10 cellular contexts compared by ENCODE assay signal in the genomic region with DNA sequence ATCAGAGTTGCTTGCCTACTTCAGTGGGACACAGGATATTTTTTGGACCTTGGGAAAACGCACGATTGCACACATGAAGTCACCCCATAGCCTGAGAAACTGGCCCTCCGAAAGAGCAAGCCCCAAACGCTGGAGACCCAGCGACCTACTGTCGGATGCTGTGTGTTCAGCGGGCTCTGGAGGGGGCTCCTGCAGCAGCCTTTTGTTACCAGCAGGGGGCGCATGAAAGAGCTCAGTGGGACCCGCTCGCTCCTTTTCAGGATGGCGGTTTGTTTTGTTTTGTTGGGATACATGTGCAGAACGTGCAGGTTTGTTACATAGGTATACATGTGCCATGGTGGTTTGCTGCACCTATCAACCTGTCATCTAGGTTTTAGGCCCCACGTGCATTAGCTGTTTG. TPM values are rescaled to one million over a fixed set of nuclear protein-coding genes. Genes with fewer than 3 reads are reported as not detected.
DNase-seq lines count a peak whose midpoint lies in the region; ATAC-seq, FAIRE-seq and TF ChIP-seq lines count a peak whose summit lies in the region.
"Had no signal": no experiment of that assay in that cellular context is flagged by ENCODE, and none has a peak within 500 bp of the region (broad histone marks: within the 10 kb centered on the region; RNA-seq: fewer than 3 reads in every experiment).

No MANE protein-coding gene starts in this region.

- TF ChIP-seq RAD21 in liver (IDR thresholded peaks at IDR 0.05) = no peak

- TF ChIP-seq CTCF in BJ (IDR thresholded peaks at IDR 0.05; ENCODE audit: insufficient read depth, low read depth, low read length) (peak; percentile 38; the same call in 1 of the 2 replicates), GM12865 (IDR thresholded peaks at IDR 0.05; ENCODE audit: insufficient read depth, low read depth, low read length, missing control alignments) (peak; percentile 29), WI38 (IDR thresholded peaks at IDR 0.05; ENCODE audit: low read depth, low read length) (peak; percentile 18; the same call in 1 of the 2 replicates), liver (IDR thresholded peaks at IDR 0.05; ENCODE audit: low read depth, low read length, missing input control) (peak; percentile 4), D721Med (IDR thresholded peaks at IDR 0.05; ENCODE audit: insufficient read depth, missing control alignments) (no peak)

- H3K27me3 ChIP-seq in BJ (ENCODE audit: control insufficient read depth, insufficient read depth, low read length) (no peaks in the 10 kb centered on the region), liver (ENCODE audit: control insufficient read depth in 4 of 4, insufficient read depth in 4 of 4, low read length in 3 of 4) (no peaks in the 10 kb centered on the region)
- H3K27me3 ChIP-seq: right atrium auricular region had no signal

- POLR2A ChIA-PET in BJ (lab: Charles Lee) = no interaction called here

- DNase-seq in BJ (ENCODE audit: low read depth) (no peak), GM12865 (ENCODE audit: low read depth) (no peak), cerebellar cortex (ENCODE audit: low spot score) (no peak), D721Med (ENCODE audit: insufficient read length, low spot score) (no peak), T1000 (lab: John Stamatoyannopoulos, UW) (no peak)
- DNase-seq: foreskin melanocyte had no signal

- ATAC-seq in HG03025 (IDR thresholded peaks at IDR 0.05; ENCODE audit: low FRiP score, unreplicated experiment) = no peak

- H3K9me3 ChIP-seq in liver (ENCODE audit: control insufficient read depth in 4 of 4, low read length in 3 of 4) = no peaks in the 10 kb centered on the region
- H3K9me3 ChIP-seq: right atrium auricular region had no signal

- CTCF ChIA-PET in BJ (lab: Yijun Ruan, JAX) = interaction anchor here (0.9 to 19.6 kb wide), 5 partner anchors 9 to 219 kb away, joined by 3 to 219 read pairs (median 44); no protein-coding TSS in a partner anchor

- H3K4me3 ChIP-seq in BJ (ENCODE audit: low read depth, low read length) = no peak overlapping the region
- no peak overlapping the region for H3K4me3 ChIP-seq in GM12865 (ENCODE audit: low read depth, low read length)
- no peak overlapping the region for H3K4me3 ChIP-seq in WI38 (ENCODE audit: low read depth, low read length)
- H3K4me3 ChIP-seq in liver (ENCODE audit: low read depth in 1 of 3, low read length in 3 of 3) = no peak overlapping the region
- H3K4me3 ChIP-seq: right atrium auricular region had no signal

- H3K9ac ChIP-seq in liver (ENCODE audit: low read depth in 1 of 2, low read length in 2 of 2) = no peak overlapping the region

- FAIRE-seq in D721Med (lab: Jason Lieb, UNC) = no peak

- 88% methylated on average over 13 of the region's 13 CpGs for WGBS in liver

- no peaks in the 10 kb centered on the region for H3K4me1 ChIP-seq in liver (ENCODE audit: control insufficient read depth in 4 of 4, insufficient read depth in 4 of 4, low read length in 3 of 4)
- H3K4me1 ChIP-seq: right atrium auricular region had no signal

- no peaks in the 10 kb centered on the region for H3K36me3 ChIP-seq in BJ (ENCODE audit: control insufficient read depth, insufficient read depth, low read length)
- peaks cover 3 to 25% (median 10%) of the 10 kb centered on the region in 4 donors for H3K36me3 ChIP-seq in liver (ENCODE audit: control insufficient read depth in 4 of 4, insufficient read depth in 3 of 4, low read depth in 1 of 4, low read length in 3 of 4)
- H3K36me3 ChIP-seq: right atrium auricular region had no signal

- H3K27ac ChIP-seq in liver (ENCODE audit: low read depth in 1 of 2, low read length in 2 of 2) = no peak overlapping the region
- H3K27ac ChIP-seq: right atrium auricular region had no signal

TF ChIP-seq in liver, 16 proteins besides CTCF, POLR2A, EP300 and RAD21:
- TF ChIP-seq JUND (IDR thresholded peaks at IDR 0.05) (no peak), EGR1 (IDR thresholded peaks at IDR 0.05; ENCODE audit: low read depth in 2 of 2) (no peak), RXRA (IDR thresholded peaks at IDR 0.05) (no peak), HNF4A (conservative IDR thresholded peaks at IDR 0.05) (no peak), HNF4G (IDR thresholded peaks at IDR 0.05) (no peak), NR2F2 (IDR thresholded peaks at IDR 0.05) (no peak), TAF1 (conservative IDR thresholded peaks at IDR 0.05) (no peak)
- TF ChIP-seq, protein P1, sequence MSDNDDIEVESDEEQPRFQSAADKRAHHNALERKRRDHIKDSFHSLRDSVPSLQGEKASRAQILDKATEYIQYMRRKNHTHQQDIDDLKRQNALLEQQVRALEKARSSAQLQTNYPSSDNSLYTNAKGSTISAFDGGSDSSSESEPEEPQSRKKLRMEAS (IDR thresholded peaks at IDR 0.05) = no peak
- TF ChIP-seq, protein P2, sequence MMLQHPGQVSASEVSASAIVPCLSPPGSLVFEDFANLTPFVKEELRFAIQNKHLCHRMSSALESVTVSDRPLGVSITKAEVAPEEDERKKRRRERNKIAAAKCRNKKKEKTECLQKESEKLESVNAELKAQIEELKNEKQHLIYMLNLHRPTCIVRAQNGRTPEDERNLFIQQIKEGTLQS (IDR thresholded peaks at IDR 0.05) = no peak

RNA-seq across cellular contexts. Expression of a gene that starts 28.4 kb away (rescaled TPM):
- polyA plus RNA-seq in BJ (2011; rRNA removed) = 1.3 and 1.8 TPM in 2 replicates
- polyA minus RNA-seq in BJ (2011; rRNA and poly(A)+ RNA removed) = 0.57 and 2.0 TPM in 2 replicates
- total RNA-seq in liver = 1 to 10 TPM in 1 of 2 donors, under 1 TPM in 1; 0.65 to 2.0 TPM
- polyA plus RNA-seq in liver = 1 to 10 TPM in 1 of 2 donors, under 1 TPM in 1; 0.43 to 1.3 TPM
